In genomic region chr15:75704618-75705017, GRCh38 we compare ENCODE assay signal across 19 cellular contexts. TPM values are rescaled to one million over a fixed set of nuclear protein-coding genes. Genes with fewer than 3 reads are reported as not detected.
A peak's percentile ranks its signal among the peaks of the same experiment; 100 is the strongest.
DNase-seq lines count a peak whose midpoint lies in the region; ATAC-seq, FAIRE-seq and TF ChIP-seq lines count a peak whose summit lies in the region.
"Had no signal": no experiment of that assay in that cellular context is flagged by ENCODE, and none has a peak within 500 bp of the region (broad histone marks: within the 10 kb centered on the region; RNA-seq: fewer than 3 reads in every experiment).

No MANE protein-coding gene starts in this region.

- H3K9me3 Mint-ChIP-seq in dendritic cell treated with granulocyte-macrophage colony-stimulating factor and Interleukin-4, amounts not matched to agents 40 ng/mL and 50 ng/mL, for 4 days: no peaks in the 10 kb centered on the region
- H3K9me3 Mint-ChIP-seq: activated CD8-positive, alpha-beta T cell treated with anti-CD3 and anti-CD28 coated beads for 36 hours; natural killer cell; WTC11 had no signal

- peaks cover 35% of the 10 kb centered on the region for H3K4me1 Mint-ChIP-seq in dendritic cell treated with granulocyte-macrophage colony-stimulating factor and Interleukin-4, amounts not matched to agents 40 ng/mL and 50 ng/mL, for 4 days (ENCODE audit: low read depth)

- peak; percentile 91 for FAIRE-seq in urothelium cell line (lab: Jason Lieb, UNC)

- H3K4me3 Mint-ChIP-seq in dendritic cell treated with granulocyte-macrophage colony-stimulating factor and Interleukin-4, amounts not matched to agents 40 ng/mL and 50 ng/mL, for 4 days: no peak overlapping the region
- H3K4me3 Mint-ChIP-seq: activated CD8-positive, alpha-beta T cell treated with anti-CD3 and anti-CD28 coated beads for 36 hours; activated naive CD8-positive, alpha-beta T cell; natural killer cell; WTC11 had no signal

- H3K27me3 ChIP-seq in SJCRH30 (no peaks in the 10 kb centered on the region), psoas muscle (ENCODE audit: insufficient read depth in 3 of 3, low read length in 2 of 3) (no peaks in the 10 kb centered on the region)

- 87 to 91% (median 89%) methylated on average over 9 of the region's 9 CpGs for WGBS in psoas muscle, 3 donors

- H3K4me1 ChIP-seq in SJCRH30 (peaks cover 15% of the 10 kb centered on the region), psoas muscle (peaks cover 31% of the 10 kb centered on the region)

- H3K27ac Mint-ChIP-seq in dendritic cell treated with granulocyte-macrophage colony-stimulating factor and Interleukin-4, amounts not matched to agents 40 ng/mL and 50 ng/mL, for 4 days: peak overlapping the region; percentile 56
- H3K27ac Mint-ChIP-seq: activated CD8-positive, alpha-beta T cell treated with anti-CD3 and anti-CD28 coated beads for 36 hours; activated naive CD8-positive, alpha-beta T cell; natural killer cell; WTC11 had no signal

- intact Hi-C loops in dendritic cell treated with granulocyte-macrophage colony-stimulating factor and Interleukin-4, amounts not matched to agents 40 ng/mL and 50 ng/mL, for 4 days (cut with micrococcal nuclease): no loop called here
- intact Hi-C loops in psoas muscle (cut with DNase I): no loop called here

- H3K36me3 ChIP-seq in SJCRH30: no peaks in the 10 kb centered on the region
- H3K36me3 ChIP-seq in psoas muscle (ENCODE audit: insufficient read depth in 1 of 2, low read depth in 1 of 2): no peaks in the 10 kb centered on the region

- H3K27ac ChIP-seq in SJCRH30: peak overlapping the region; percentile 36; the same call in 1 of the 2 replicates
- peak overlapping the region; percentile 80 for H3K27ac ChIP-seq in psoas muscle

- ATAC-seq in psoas muscle: no peak
- ATAC-seq: activated CD8-positive, alpha-beta T cell treated with anti-CD3 and anti-CD28 coated beads for 36 hours; esophagus mucosa; natural killer cell; WTC11 had no signal

- H3K27me3 Mint-ChIP-seq in dendritic cell treated with granulocyte-macrophage colony-stimulating factor and Interleukin-4, amounts not matched to agents 40 ng/mL and 50 ng/mL, for 4 days: peaks cover 15% of the 10 kb centered on the region
- H3K27me3 Mint-ChIP-seq: activated CD8-positive, alpha-beta T cell treated with anti-CD3 and anti-CD28 coated beads for 36 hours; activated naive CD8-positive, alpha-beta T cell had no signal

- H3K36me3 Mint-ChIP-seq in dendritic cell treated with granulocyte-macrophage colony-stimulating factor and Interleukin-4, amounts not matched to agents 40 ng/mL and 50 ng/mL, for 4 days (ENCODE audit: low read depth): no peaks in the 10 kb centered on the region
- H3K36me3 Mint-ChIP-seq: activated naive CD8-positive, alpha-beta T cell; natural killer cell; WTC11 had no signal

- no peak for TF ChIP-seq CTCF in psoas muscle (IDR thresholded peaks at IDR 0.05)

- DNase-seq in SJCRH30: no peak
- DNase-seq in psoas muscle: no peak
- no peak for DNase-seq in urothelium cell line (ENCODE audit: low spot score)
- no peak for DNase-seq in NCI-H446 (lab: John Stamatoyannopoulos, UW)
- DNase-seq in NAMALWA (ENCODE audit: low spot score): no peak
- no peak for DNase-seq in activated gamma-delta T cell treated with Interleukin-2 at 50 U/mL for 16 hours
- DNase-seq: activated CD8-positive, alpha-beta T cell treated with anti-CD3 and anti-CD28 coated beads for 36 hours; activated T-cell treated with anti-CD3 and anti-CD28 coated beads, Interleukin-2, amount 50 U/mL, for 48 hours; HCEC 1CT; MV-4-11; natural killer cell; NCI-H2029 treated with DMSO at 0.1 percent for 48 hours; NCI-H524; posterior cingulate gyrus had no signal

- H3K9me3 ChIP-seq in SJCRH30 (replicated peaks): no peaks in the 10 kb centered on the region
- H3K9me3 ChIP-seq in psoas muscle: no peaks in the 10 kb centered on the region

- H3K4me3 ChIP-seq in SJCRH30: no peak overlapping the region
- H3K4me3 ChIP-seq in psoas muscle: no peak overlapping the region

RNA-seq across cellular contexts. Expression of gene CSPG4, which starts 8.0 kb away (rescaled TPM):
- total RNA-seq in SJCRH30 (2014; rRNA removed; shearing (Covaris generic)): 10.4 and 11.1 TPM in 2 replicates
- total RNA-seq in psoas muscle: 10 to 100 TPM; 15.8 to 49.5 (median 34.0) TPM
- polyA plus RNA-seq in psoas muscle: 10 to 100 TPM in 2 of 3 donors, 1 to 10 TPM in 1; 8.1 to 15.9 (median 10.6) TPM
- total RNA-seq: activated CD8-positive, alpha-beta T cell treated with anti-CD3 and anti-CD28 coated beads for 36 hours; T-helper 1 cell treated with Interleukin-12 subunit alpha and Interleukin-12 subunit beta and Interleukin-4 antibody, amounts not matched to agents 30 ng/mL and 1 ng/mL, for 36 hours had no signal

RNA-seq across cellular contexts. Expression of gene SNX33, which starts 56.9 kb away (rescaled TPM):
- 7.4 and 8.3 TPM in 2 replicates for total RNA-seq in SJCRH30 (2014; rRNA removed; shearing (Covaris generic))
- 1 to 10 TPM; 3.5 to 8.0 (median 3.9) TPM for total RNA-seq in psoas muscle
- polyA plus RNA-seq in psoas muscle: 1 to 10 TPM; 3.7 to 4.4 (median 3.8) TPM
